ENCODE assay signal across 8 cellular contexts in genomic region chr10:110006358-110007170, GRCh38. TPM values are rescaled to one million over a fixed set of nuclear protein-coding genes. Genes with fewer than 3 reads are reported as not detected.
A peak's percentile ranks its signal among the peaks of the same experiment; 100 is the strongest.
DNase-seq lines count a peak whose midpoint lies in the region; ATAC-seq and TF ChIP-seq lines count a peak whose summit lies in the region.

No MANE protein-coding gene starts in this region.

- H3K27ac Mint-ChIP-seq in stimulated activated naive B cell treated with anti-CD40 and anti-IgM and Interleukin-4, amounts not matched to agents 10 μg/mL and 1 μg/mL and 100 μg/mL, for 72 hours: peak overlapping the region; percentile 95

- peaks cover 26 to 41% of the 10 kb centered on the region in 2 donors for H3K4me1 Mint-ChIP-seq in stimulated activated naive B cell treated with anti-CD40 and anti-IgM and Interleukin-4, amounts not matched to agents 10 μg/mL and 1 μg/mL and 100 μg/mL, for 72 hours

- H3K9me3 Mint-ChIP-seq in stimulated activated naive B cell treated with anti-CD40 and anti-IgM and Interleukin-4, amounts not matched to agents 10 μg/mL and 1 μg/mL and 100 μg/mL, for 72 hours: no peaks in the 10 kb centered on the region

- H3K27ac ChIP-seq in breast epithelium: peak overlapping the region; percentile 93 to 97

- TF ChIP-seq CTCF in breast epithelium (IDR thresholded peaks at IDR 0.05): no peak

- H3K36me3 ChIP-seq in breast epithelium: no peaks in the 10 kb centered on the region

- H3K36me3 Mint-ChIP-seq in stimulated activated naive B cell treated with anti-CD40 and anti-IgM and Interleukin-4, amounts not matched to agents 10 μg/mL and 1 μg/mL and 100 μg/mL, for 72 hours: no peaks in the 10 kb centered on the region

- intact Hi-C loops in breast epithelium (cut with DNase I; ENCODE audit: low total_unique reads): no loop called here

- no peaks in the 10 kb centered on the region for H3K27me3 ChIP-seq in breast epithelium

- TF ChIP-seq POLR2A in breast epithelium (IDR thresholded peaks at IDR 0.05): no peak

- DNase-seq in AG08396 (ENCODE audit: low spot score) (peak; percentile 60), HPDE6-E6E7 (ENCODE audit: extremely low spot score) (peak; percentile 22), breast epithelium (ENCODE audit: low spot score in 2 of 2) (peak in 1 of 2 donors; percentile 27), islet precursor cell (peak; percentile 77), epidermal melanocyte (ENCODE audit: insufficient read length, low spot score) (no peak)
- no peak for DNase-seq in stimulated activated naive B cell treated with anti-CD40 and anti-IgM and Interleukin-4, amounts not matched to agents 10 μg/mL and 1 μg/mL and 100 μg/mL, for 72 hours

- H3K4me3 ChIP-seq in breast epithelium: peak overlapping the region; percentile 85 to 99 (median 97)

- peaks cover 0 to 22% of the 10 kb centered on the region in 2 donors for H3K4me1 ChIP-seq in breast epithelium

- no peak overlapping the region for H3K4me3 Mint-ChIP-seq in stimulated activated naive B cell treated with anti-CD40 and anti-IgM and Interleukin-4, amounts not matched to agents 10 μg/mL and 1 μg/mL and 100 μg/mL, for 72 hours

- H3K9me3 ChIP-seq in breast epithelium: no peaks in the 10 kb centered on the region

- H3K27me3 Mint-ChIP-seq in stimulated activated naive B cell treated with anti-CD40 and anti-IgM and Interleukin-4, amounts not matched to agents 10 μg/mL and 1 μg/mL and 100 μg/mL, for 72 hours: no peaks in the 10 kb centered on the region

- ATAC-seq in stimulated activated naive B cell treated with anti-CD40 and anti-IgM and Interleukin-4, amounts not matched to agents 10 μg/mL and 1 μg/mL and 100 μg/mL, for 72 hours (replicated peaks): no peak
- ATAC-seq in GM18861 (IDR thresholded peaks at IDR 0.05; ENCODE audit: unreplicated experiment) (no peak), HG02610 (IDR thresholded peaks at IDR 0.05; ENCODE audit: unreplicated experiment) (no peak)

RNA-seq across cellular contexts. Expression of gene ADD3, which starts 1.2 kb away (rescaled TPM):
- 100 to 1,000 TPM; 208 to 458 (median 347) TPM for total RNA-seq in breast epithelium

Comparison
In these comparisons a context has a peak if more than half of its experiments do, and no peak if none do; other contexts are left out.
1. DNase-seq: peak in AG08396 (single experiment), HPDE6-E6E7 (single experiment) and islet precursor cell (single experiment); none in stimulated activated naive B cell treated with anti-CD40 and anti-IgM and Interleukin-4, amounts not matched to agents 10 μg/mL and 1 μg/mL and 100 μg/mL, for 72 hours (single experiment) and epidermal melanocyte (single experiment).